Comparison of ENCODE assay signal across 13 cellular contexts in the genomic region with DNA sequence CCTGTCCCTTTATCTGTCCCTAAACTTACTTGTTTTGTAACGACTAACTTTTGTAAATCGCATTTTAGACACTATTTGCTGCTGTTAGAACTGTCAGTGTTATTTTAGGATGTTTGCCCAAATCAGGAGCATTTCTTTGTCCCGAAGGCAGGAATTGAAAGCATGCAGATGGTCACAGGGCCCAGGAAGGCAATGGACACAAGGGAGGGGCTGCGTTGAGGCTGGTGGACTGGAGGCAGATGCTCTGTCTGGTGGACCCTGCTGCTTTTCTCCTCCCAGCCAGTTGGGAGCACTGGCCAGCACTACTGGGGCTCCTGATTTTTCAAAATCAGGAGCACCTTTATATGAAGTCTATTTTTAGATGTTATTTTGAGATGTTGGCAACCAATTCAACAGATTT. TPM values are rescaled to one million over a fixed set of nuclear protein-coding genes. Genes with fewer than 3 reads are reported as not detected.
DNase-seq lines count a peak whose midpoint lies in the region; ATAC-seq and TF ChIP-seq lines count a peak whose summit lies in the region.
"Had no signal": no experiment of that assay in that cellular context is flagged by ENCODE, and none has a peak within 500 bp of the region (broad histone marks: within the 10 kb centered on the region; RNA-seq: fewer than 3 reads in every experiment).

No MANE protein-coding gene starts in this region.

- no peak overlapping the region for H3K23ac ChIP-seq in neuronal stem cell (ENCODE audit: low read depth, low read length, poor library complexity)

- CTCF ChIA-PET in Calu3 (lab: Charles Lee): interaction anchor here (0.7 kb wide), 1 partner anchor 274 kb away, joined by 3 read pairs; no protein-coding TSS in a partner anchor

- DNase-seq in NCI-H2227 (lab: John Stamatoyannopoulos, UW; ENCODE audit: unreplicated experiment) (peak; percentile 2), NCI-H2227 treated with DMSO at 0.1 percent for 48 hours (lab: John Stamatoyannopoulos, UW) (no peak), NCI-H460 (ENCODE audit: extremely low read depth, low read depth) (peak; percentile 7), choroid plexus epithelial cell (ENCODE audit: low read depth) (peak; percentile 25), neuronal stem cell (ENCODE audit: low spot score) (no peak), Calu3 (no peak), natural killer cell (no peak)
- DNase-seq: activated CD4-positive, alpha-beta T cell treated with anti-CD3 and anti-CD28 coated beads, Interleukin-2, amount 10 ng/mL, durations not matched to agents 7 days and 5 days; amygdala; DMS79 treated with DMSO at 0.1 percent for 48 hours; nucleus accumbens had no signal

- no peaks in the 10 kb centered on the region for H3K36me3 Mint-ChIP-seq in Calu3 (ENCODE audit: insufficient read depth, unreplicated experiment)
- no peaks in the 10 kb centered on the region for H3K36me3 Mint-ChIP-seq in natural killer cell

- TF ChIP-seq CTCF in choroid plexus epithelial cell (conservative IDR thresholded peaks at IDR 0.05; ENCODE audit: low read depth, low read length) (peak; percentile 20), Calu3 (IDR thresholded peaks at IDR 0.05; ENCODE audit: unreplicated experiment) (no peak), natural killer cell (IDR thresholded peaks at IDR 0.05) (no peak)

- no peak overlapping the region for H3K18ac ChIP-seq in neuronal stem cell (ENCODE audit: low read length)

- no peak overlapping the region for H2BK12ac ChIP-seq in neuronal stem cell (ENCODE audit: low read length)

- no peak overlapping the region for H3K4ac ChIP-seq in neuronal stem cell (ENCODE audit: low read length)

- H3K27ac Mint-ChIP-seq in Calu3 (ENCODE audit: unreplicated experiment) (no peak overlapping the region), natural killer cell (no peak overlapping the region)
- H3K27ac Mint-ChIP-seq: activated CD4-positive, alpha-beta T cell treated with anti-CD3 and anti-CD28 coated beads, Interleukin-2, amount 10 ng/mL, durations not matched to agents 7 days and 5 days had no signal

- no peak overlapping the region for H2BK5ac ChIP-seq in neuronal stem cell (ENCODE audit: low read length)

- H3K4me3 Mint-ChIP-seq in Calu3 (ENCODE audit: low read depth, unreplicated experiment) (no peak overlapping the region), natural killer cell (no peak overlapping the region)
- H3K4me3 Mint-ChIP-seq: activated CD4-positive, alpha-beta T cell treated with anti-CD3 and anti-CD28 coated beads, Interleukin-2, amount 10 ng/mL, durations not matched to agents 7 days and 5 days had no signal

- H3K4me1 Mint-ChIP-seq in Calu3 (ENCODE audit: low read depth, unreplicated experiment) (no peaks in the 10 kb centered on the region), natural killer cell (peaks cover 47 to 48% of the 10 kb centered on the region in 2 donors)

- H3K36me3 ChIP-seq in neuronal stem cell (replicated peaks in 1 of 2; ENCODE audit: control insufficient read depth in 2 of 2, insufficient read depth in 2 of 2, low read length in 2 of 2): no peaks in the 10 kb centered on the region

- H3K14ac ChIP-seq in neuronal stem cell (ENCODE audit: low read length): no peak overlapping the region

- peaks cover 4% of the 10 kb centered on the region for H3K9me3 Mint-ChIP-seq in Calu3 (ENCODE audit: low read depth, unreplicated experiment)
- no peaks in the 10 kb centered on the region for H3K9me3 Mint-ChIP-seq in natural killer cell

- no TSS peak for BruUV-seq in Calu3 (replicated peaks; lab: Mats Ljungman, UMichigan)

- peaks cover 0 to 3% of the 10 kb centered on the region in 2 donors for H3K4me1 ChIP-seq in neuronal stem cell (ENCODE audit: control insufficient read depth in 2 of 2, insufficient read depth in 1 of 2, low read depth in 1 of 2, low read length in 2 of 2)

- H4K8ac ChIP-seq in neuronal stem cell (ENCODE audit: low read depth, low read length): peak overlapping the region; percentile 84

- no CpG with 5 or more reads among the region's 4 CpGs for WGBS in neuronal stem cell (ENCODE audit: extremely low coverage in 2 of 2, insufficient read length in 2 of 2, insufficient replicate concordance in 1 of 2), 2 donors

- H2BK15ac ChIP-seq in neuronal stem cell (ENCODE audit: low read length): no peak overlapping the region

- H4K91ac ChIP-seq in neuronal stem cell (ENCODE audit: low read depth, low read length, poor library complexity): no peak overlapping the region

- intact Hi-C loops in Calu3 (cut with micrococcal nuclease; ENCODE audit: unreplicated experiment) (no loop called here), natural killer cell (cut with micrococcal nuclease) (no loop called here)

- H3K27me3 Mint-ChIP-seq in Calu3 (ENCODE audit: unreplicated experiment) (peaks cover 50% of the 10 kb centered on the region), natural killer cell (ENCODE audit: low read depth in 2 of 2) (no peaks in the 10 kb centered on the region)
- H3K27me3 Mint-ChIP-seq: activated CD4-positive, alpha-beta T cell treated with anti-CD3 and anti-CD28 coated beads, Interleukin-2, amount 10 ng/mL, durations not matched to agents 7 days and 5 days had no signal

- H3K9ac ChIP-seq in neuronal stem cell (ENCODE audit: low read depth, low read length, poor library complexity): no peak overlapping the region

- no peak overlapping the region for H2BK120ac ChIP-seq in neuronal stem cell (ENCODE audit: low read depth, low read length)

- H3K4me3 ChIP-seq in choroid plexus epithelial cell (ENCODE audit: low read depth, low read length) (no peak overlapping the region), neuronal stem cell (ENCODE audit: low read length in 2 of 2) (no peak overlapping the region)
- H3K4me3 ChIP-seq: GM12878 had no signal

- ATAC-seq in natural killer cell (no peak), GM19035 (IDR thresholded peaks at IDR 0.05; ENCODE audit: unreplicated experiment) (no peak)
- ATAC-seq: GM12878 had no signal

- no peak overlapping the region for H2AFZ ChIP-seq in neuronal stem cell (ENCODE audit: low read length)

- H2AK5ac ChIP-seq in neuronal stem cell (ENCODE audit: low read depth, low read length): no peak overlapping the region

- no peak overlapping the region for H3K4me2 ChIP-seq in neuronal stem cell (ENCODE audit: insufficient read depth, low read length, poor library complexity, severe bottlenecking)

- H3K27me3 ChIP-seq in neuronal stem cell (ENCODE audit: control insufficient read depth in 3 of 3, insufficient read depth in 3 of 3, low read depth in 1 of 3, low read length in 3 of 3): no peaks in the 10 kb centered on the region

- no peaks in the 10 kb centered on the region for H3K79me1 ChIP-seq in neuronal stem cell (ENCODE audit: low read depth, low read length)

- H3K27ac ChIP-seq in neuronal stem cell (replicated peaks; ENCODE audit: low read length): no peak overlapping the region

- H3K9me3 ChIP-seq in neuronal stem cell (replicated peaks in 1 of 2; ENCODE audit: control insufficient read depth in 2 of 2, insufficient read depth in 1 of 2, low read depth in 1 of 2, low read length in 2 of 2): no peaks in the 10 kb centered on the region

RNA-seq across cellular contexts. Expression of gene DOCK2, which starts 31.7 kb away (rescaled TPM):
- total RNA-seq in NCI-H460 (2014; rRNA removed; shearing (Covaris generic)): 0.79 and 0.87 TPM in 2 replicates
- polyA plus RNA-seq in NCI-H460 (2014; cell fraction: nucleus; rRNA removed): 0.26 and 0.28 TPM in 2 replicates
- polyA plus RNA-seq in neuronal stem cell (2013, experiment 1 of 2): 0.36 TPM
- polyA plus RNA-seq in neuronal stem cell (2013, experiment 2 of 2): 0.40 TPM
- total RNA-seq in Calu3 (2022) (not detected in 2 replicates), natural killer cell (100 to 1,000 TPM; 317 to 361 (median 320) TPM)

Comparison
In these comparisons a context has a peak if more than half of its experiments do, and no peak if none do; other contexts are left out.
1. DNase-seq: peak in NCI-H2227 (single experiment), NCI-H460 (single experiment) and choroid plexus epithelial cell (single experiment); none in NCI-H2227 treated with DMSO at 0.1 percent for 48 hours (single experiment), neuronal stem cell (single experiment), Calu3 (single experiment) and natural killer cell (single experiment).
2. RNA of gene DOCK2, which starts 31.7 kb away (total RNA-seq): 317 to 361 TPM in natural killer cell; 0.79 to 0.87 TPM in NCI-H460 and not detected in Calu3; every median in the first group is over 100 times any median in the second.